Comparison of ENCODE assay signal across 8 cellular contexts in genomic region chr6:3053231-3053508, GRCh38. TPM values are rescaled to one million over a fixed set of nuclear protein-coding genes. Genes with fewer than 3 reads are reported as not detected.
DNase-seq lines count a peak whose midpoint lies in the region; ATAC-seq lines count a peak whose summit lies in the region.

No MANE protein-coding gene starts in this region.

- 0 out of 2 replicates have a peak, but pooled peaks cover 5% of the 10 kb centered on the region for H3K27me3 ChIP-seq in HUES48 (ENCODE audit: control insufficient read depth, insufficient read depth, low read length)
- no peaks in the 10 kb centered on the region for H3K27me3 ChIP-seq in iPS DF 6.9 (ENCODE audit: control insufficient read depth, insufficient read depth, low read length)

- POLR2A ChIA-PET in activated CD4-positive, alpha-beta memory T cell treated with anti-CD3 and anti-CD28 coated beads for 36 hours (lab: Charles Lee) = interaction anchor here (1.0 to 1.5 kb wide), 5 partner anchors 11 to 64 kb away, joined by 3 to 5 read pairs (median 3); partner anchors contain the start of gene NQO2

- H3K36me3 Mint-ChIP-seq in activated CD4-positive, alpha-beta memory T cell treated with anti-CD3 and anti-CD28 coated beads for 36 hours = no peaks in the 10 kb centered on the region

- no peaks in the 10 kb centered on the region for H3K9me3 Mint-ChIP-seq in activated CD4-positive, alpha-beta memory T cell treated with anti-CD3 and anti-CD28 coated beads for 36 hours

- no CpG with 5 or more reads among the region's 11 CpGs for WGBS in iPS DF 6.9 (ENCODE audit: insufficient coverage, insufficient read length)

- DNase-seq in activated CD4-positive, alpha-beta memory T cell treated with anti-CD3 and anti-CD28 coated beads for 36 hours = no peak
- no peak for DNase-seq in iPS DF 6.9 (ENCODE audit: low read depth, low spot score)
- DNase-seq in HPDE6-E6E7 (ENCODE audit: extremely low spot score) = no peak
- no peak for DNase-seq in NCI-H2081 (lab: John Stamatoyannopoulos, UW)
- no peak for DNase-seq in NCI-H446 (lab: John Stamatoyannopoulos, UW)

- no peak overlapping the region for H3K9ac ChIP-seq in HUES48 (ENCODE audit: low read depth, low read length)

- H3K36me3 ChIP-seq in HUES48 (ENCODE audit: control insufficient read depth, insufficient read depth, low read length) (no peaks in the 10 kb centered on the region), iPS DF 6.9 (ENCODE audit: control insufficient read depth, insufficient read depth, low read length) (no peaks in the 10 kb centered on the region)

- intact Hi-C loops in activated CD4-positive, alpha-beta memory T cell treated with anti-CD3 and anti-CD28 coated beads for 36 hours (cut with micrococcal nuclease) = loop anchor here (1.0 to 2.0 kb wide), 3 partner anchors 30 to 206 kb away; partner anchors contain the start of gene NQO2

- H3K9me3 ChIP-seq in HUES48 (ENCODE audit: control insufficient read depth, insufficient read depth, low read length) = no peaks in the 10 kb centered on the region
- no peaks in the 10 kb centered on the region for H3K9me3 ChIP-seq in iPS DF 6.9 (ENCODE audit: control insufficient read depth, insufficient read depth, low read length)

- H3K27ac ChIP-seq in HUES48 (ENCODE audit: low read depth, low read length) (peak overlapping the region; percentile 68), iPS DF 6.9 (ENCODE audit: low read length) (no peak overlapping the region), skin epidermis (peak overlapping the region in 15 of 21 experiments; percentile 1 to 87 (median 68))

- no peak overlapping the region for H3K27ac Mint-ChIP-seq in activated CD4-positive, alpha-beta memory T cell treated with anti-CD3 and anti-CD28 coated beads for 36 hours

- H3K4me1 Mint-ChIP-seq in activated CD4-positive, alpha-beta memory T cell treated with anti-CD3 and anti-CD28 coated beads for 36 hours (ENCODE audit: low read depth) = peaks cover 10% of the 10 kb centered on the region

- peak overlapping the region; percentile 70 for H3K4me3 Mint-ChIP-seq in activated CD4-positive, alpha-beta memory T cell treated with anti-CD3 and anti-CD28 coated beads for 36 hours

- CTCF ChIA-PET in activated CD4-positive, alpha-beta memory T cell treated with anti-CD3 and anti-CD28 coated beads for 36 hours (lab: Charles Lee) = interaction anchor here (1.0 to 2.5 kb wide), 8 partner anchors 11 to 262 kb away, joined by 3 to 19 read pairs (median 4); no protein-coding TSS in a partner anchor

- no peak for ATAC-seq in GM21737 (IDR thresholded peaks at IDR 0.05; ENCODE audit: unreplicated experiment)

- H3K4me1 ChIP-seq in HUES48 (ENCODE audit: control insufficient read depth, insufficient read depth, low read length) (peaks cover 16% of the 10 kb centered on the region), iPS DF 6.9 (ENCODE audit: control insufficient read depth, insufficient read depth, low read length) (no peaks in the 10 kb centered on the region)

- no peaks in the 10 kb centered on the region for H3K27me3 Mint-ChIP-seq in activated CD4-positive, alpha-beta memory T cell treated with anti-CD3 and anti-CD28 coated beads for 36 hours

- H3K4me3 ChIP-seq in HUES48 (ENCODE audit: low read depth, low read length) = peak overlapping the region; percentile 56
- peak overlapping the region; percentile 28; the same call in 1 of the 2 replicates for H3K4me3 ChIP-seq in iPS DF 6.9 (ENCODE audit: low read length)
- peak overlapping the region; percentile 21 to 42 (median 29) for H3K4me3 ChIP-seq in skin epidermis

RNA-seq across cellular contexts. Expression of gene RIPK1, which starts 15.1 kb away (rescaled TPM):
- total RNA-seq in activated CD4-positive, alpha-beta memory T cell treated with anti-CD3 and anti-CD28 coated beads for 36 hours = 10 to 100 TPM; 18.5 to 18.6 TPM

RNA-seq across cellular contexts. Expression of gene NQO2, which starts 53.5 kb away (rescaled TPM):
- 10 to 100 TPM; 36.1 to 38.9 TPM for total RNA-seq in activated CD4-positive, alpha-beta memory T cell treated with anti-CD3 and anti-CD28 coated beads for 36 hours
